9 cellular contexts compared by ENCODE assay signal in genomic region chr2:121634354-121635307, GRCh38.
DNase-seq lines count a peak whose midpoint lies in the region; TF ChIP-seq lines count a peak whose summit lies in the region.
"Had no signal": no experiment of that assay in that cellular context is flagged by ENCODE, and none has a peak within 500 bp of the region (broad histone marks: within the 10 kb centered on the region; RNA-seq: fewer than 3 reads in every experiment).

No MANE protein-coding gene starts in this region.

- TF ChIP-seq CTCF in neutrophil (IDR thresholded peaks at IDR 0.05) = no peak

- DNase-seq in NCI-H1417 (lab: John Stamatoyannopoulos, UW) (peak; percentile 11 to 71 (median 36)), NCI-H1417 treated with DMSO at 0.1 percent for 48 hours (lab: John Stamatoyannopoulos, UW) (no peak), NCI-H146 (lab: John Stamatoyannopoulos, UW) (peak; percentile 62), astrocyte of the hippocampus (ENCODE audit: low read depth, low spot score) (peak; percentile 66), caudate nucleus (lab: John Stamatoyannopoulos, UW) (no peak), DMS79 treated with DMSO at 0.1 percent for 48 hours (lab: John Stamatoyannopoulos, UW) (no peak), MV-4-11 (lab: John Stamatoyannopoulos, UW) (no peak)

- H3K27ac ChIP-seq in neutrophil = peak overlapping the region; percentile 31
- H3K27ac ChIP-seq in caudate nucleus (ENCODE audit: low read depth, low read length) = no peak overlapping the region
- H3K27ac ChIP-seq: ascending aorta had no signal

- no peaks in the 10 kb centered on the region for H3K36me3 ChIP-seq in neutrophil
- H3K36me3 ChIP-seq: ascending aorta had no signal

- H3K4me1 ChIP-seq in neutrophil (ENCODE audit: control insufficient read depth in 1 of 2, insufficient read depth in 1 of 2, low read depth in 1 of 2, low read length in 1 of 2) = peaks cover 13 to 14% of the 10 kb centered on the region in 2 experiments

- no peak overlapping the region for H3K4me3 ChIP-seq in neutrophil (ENCODE audit: low read depth in 1 of 2, low read length in 1 of 2)
- H3K4me3 ChIP-seq: ascending aorta had no signal

- no peaks in the 10 kb centered on the region for H3K27me3 ChIP-seq in neutrophil
- H3K27me3 ChIP-seq: ascending aorta had no signal

- no peaks in the 10 kb centered on the region for H3K9me3 ChIP-seq in neutrophil
- H3K9me3 ChIP-seq: ascending aorta had no signal

Comparison
In these comparisons a context has a peak if more than half of its experiments do, and no peak if none do; other contexts are left out.
1. DNase-seq: peak in NCI-H1417 (3 of 3), NCI-H146 (single experiment) and astrocyte of the hippocampus (single experiment); none in NCI-H1417 treated with DMSO at 0.1 percent for 48 hours (single experiment), caudate nucleus (0 of 61), DMS79 treated with DMSO at 0.1 percent for 48 hours (single experiment) and MV-4-11 (single experiment).